In the genomic region with DNA sequence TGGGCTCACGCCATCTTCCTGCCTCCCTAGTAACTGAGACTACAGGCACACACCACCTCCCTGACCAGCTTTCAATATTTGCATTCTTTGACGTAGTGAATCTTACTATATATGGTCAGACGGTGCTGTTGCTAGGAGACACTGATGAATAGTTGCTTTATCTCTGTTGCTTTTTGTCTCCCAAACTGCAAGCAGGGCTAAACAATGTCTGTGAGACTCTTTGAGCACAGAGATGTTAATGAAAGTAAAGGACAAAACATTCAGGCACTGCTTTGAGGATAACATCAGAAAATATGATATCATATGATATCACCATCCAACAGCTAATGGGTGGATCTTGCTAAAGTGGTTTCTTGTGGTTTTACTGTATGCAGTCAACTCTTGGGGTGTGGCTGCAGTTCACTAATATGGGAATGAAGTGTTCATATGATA, we compare ENCODE assay signal across 13 cellular contexts. TPM values are rescaled to one million over a fixed set of nuclear protein-coding genes. Genes with fewer than 3 reads are reported as not detected.
A peak's percentile ranks its signal among the peaks of the same experiment; 100 is the strongest.
DNase-seq lines count a peak whose midpoint lies in the region; ATAC-seq and TF ChIP-seq lines count a peak whose summit lies in the region.
"Had no signal": no experiment of that assay in that cellular context is flagged by ENCODE, and none has a peak within 500 bp of the region (broad histone marks: within the 10 kb centered on the region; RNA-seq: fewer than 3 reads in every experiment).

No MANE protein-coding gene starts in this region.

- dilution Hi-C loops in IMR-90 (cut with HindIII; ENCODE audit: low sequenced_read_pairs, unreplicated experiment): no loop called here

- H3K27me3 ChIP-seq in CD8-positive, alpha-beta memory T cell (ENCODE audit: insufficient read depth, low read length, poor library complexity, severe bottlenecking): no peaks in the 10 kb centered on the region
- H3K27me3 ChIP-seq in IMR-90 (ENCODE audit: control insufficient read depth, insufficient read depth, low read length): peaks cover 6% of the 10 kb centered on the region
- H3K27me3 ChIP-seq: colonic mucosa, neutrophil, SJCRH30, testis had no signal

- TF ChIP-seq CTCF in IMR-90 (conservative IDR thresholded peaks at IDR 0.05; ENCODE audit: low read depth, low read length) (no peak), fibroblast of villous mesenchyme (IDR thresholded peaks at IDR 0.05; ENCODE audit: insufficient read depth, low read depth, low read length) (no peak)
- no peak for TF ChIP-seq CTCF in activated CD8-positive, alpha-beta T cell treated with anti-CD3 and anti-CD28 coated beads for 36 hours (IDR thresholded peaks at IDR 0.05)

- no peak overlapping the region for H2BK120ac ChIP-seq in IMR-90 (ENCODE audit: low read depth, low read length)

- peaks cover 3 to 12% (median 9%) of the 10 kb centered on the region in 5 donors for H3K9me3 Mint-ChIP-seq in CD8-positive, alpha-beta memory T cell
- H3K9me3 Mint-ChIP-seq in activated CD8-positive, alpha-beta T cell treated with anti-CD3 and anti-CD28 coated beads for 36 hours: peaks cover 22% of the 10 kb centered on the region

- H3K79me1 ChIP-seq in IMR-90 (ENCODE audit: low read depth in 1 of 2, low read length in 2 of 2): no peaks in the 10 kb centered on the region

- peaks cover 44% of the 10 kb centered on the region for H3K4me1 ChIP-seq in CD8-positive, alpha-beta memory T cell (ENCODE audit: insufficient read depth, low read length)
- peaks cover 2% of the 10 kb centered on the region; the same call in 1 of the 2 replicates for H3K4me1 ChIP-seq in IMR-90 (ENCODE audit: control insufficient read depth, insufficient read depth, low read length)
- H3K4me1 ChIP-seq: colonic mucosa, SJCRH30, testis had no signal

- no peak overlapping the region for H4K91ac ChIP-seq in IMR-90 (ENCODE audit: insufficient read depth, low read depth, low read length)

- no peak overlapping the region for H2BK5ac ChIP-seq in IMR-90 (ENCODE audit: low read depth, low read length, poor library complexity, severe bottlenecking)

- in situ Hi-C loops in IMR-90 (cut with MboI; ENCODE audit: low sequenced_read_pairs): no loop called here

- no peak overlapping the region for H2AFZ ChIP-seq in IMR-90 (replicated peaks; ENCODE audit: low read length, poor library complexity)

- no TSS peak for BruUV-seq in IMR-90 (replicated peaks; lab: Mats Ljungman, UMichigan)

- H3K4me1 Mint-ChIP-seq in CD8-positive, alpha-beta memory T cell: peaks cover 30 to 48% (median 41%) of the 10 kb centered on the region in 3 donors
- H3K4me1 Mint-ChIP-seq in activated CD8-positive, alpha-beta T cell treated with anti-CD3 and anti-CD28 coated beads for 36 hours (ENCODE audit: low read depth): peaks cover 31% of the 10 kb centered on the region

- H4K8ac ChIP-seq in IMR-90 (ENCODE audit: low read depth in 2 of 2, low read length in 2 of 2): no peak overlapping the region

- no peak overlapping the region for H3K4me2 ChIP-seq in IMR-90 (ENCODE audit: low read depth, low read length)
- H3K4me2 ChIP-seq: smooth muscle cell had no signal

- POLR2A ChIA-PET in CD8-positive, alpha-beta memory T cell (lab: Charles Lee): no interaction called here
- POLR2A ChIA-PET in IMR-90 (lab: Charles Lee; ENCODE audit: unreplicated experiment): no interaction called here
- POLR2A ChIA-PET in activated CD8-positive, alpha-beta T cell treated with anti-CD3 and anti-CD28 coated beads for 36 hours (lab: Charles Lee): interaction anchor here (1.5 kb wide), 1 partner anchor 13 kb away, joined by 3 read pairs; no protein-coding TSS in a partner anchor

- H3K36me3 ChIP-seq in CD8-positive, alpha-beta memory T cell (ENCODE audit: insufficient read depth, low read length): no peaks in the 10 kb centered on the region
- no peaks in the 10 kb centered on the region for H3K36me3 ChIP-seq in IMR-90 (ENCODE audit: control insufficient read depth, insufficient read depth, low read length)
- H3K36me3 ChIP-seq: colonic mucosa, neutrophil, SJCRH30 had no signal

- WGBS in IMR-90 (ENCODE audit: extremely low coverage in 2 of 2, insufficient read length in 1 of 2), 2 experiments: no CpG with 5 or more reads among the region's 3 CpGs

- H3K27ac ChIP-seq in CD8-positive, alpha-beta memory T cell (ENCODE audit: low read depth, low read length): no peak overlapping the region
- H3K27ac ChIP-seq in IMR-90 (ENCODE audit: insufficient read depth, low read length): no peak overlapping the region
- H3K27ac ChIP-seq: colonic mucosa, neutrophil, SJCRH30, testis had no signal

- no peak overlapping the region for H3K9ac ChIP-seq in IMR-90 (ENCODE audit: low read depth, low read length)

- H3K27ac Mint-ChIP-seq in CD8-positive, alpha-beta memory T cell: peak overlapping the region; percentile 2 to 88 (median 63)
- no peak overlapping the region for H3K27ac Mint-ChIP-seq in activated CD8-positive, alpha-beta T cell treated with anti-CD3 and anti-CD28 coated beads for 36 hours
- H3K27ac Mint-ChIP-seq: activated naive CD8-positive, alpha-beta T cell treated with anti-CD3 and anti-CD28 coated beads, Interleukin-2, amount 10 ng/mL, durations not matched to agents 7 days and 5 days had no signal

- no peak overlapping the region for H3K4ac ChIP-seq in IMR-90 (ENCODE audit: low read depth, low read length)

- no peak overlapping the region for H2AK5ac ChIP-seq in IMR-90 (ENCODE audit: low read depth, low read length)

- no peaks in the 10 kb centered on the region for H3K9me3 ChIP-seq in CD8-positive, alpha-beta memory T cell (ENCODE audit: low read length)
- peaks cover 5% of the 10 kb centered on the region for H3K9me3 ChIP-seq in IMR-90 (ENCODE audit: control insufficient read depth, insufficient read depth, low read length)
- H3K9me3 ChIP-seq: colonic mucosa, neutrophil, SJCRH30, testis had no signal

- no peak overlapping the region for H2AK9ac ChIP-seq in IMR-90 (replicated peaks; ENCODE audit: low read depth, low read length, poor library complexity)

- H3K18ac ChIP-seq in IMR-90 (ENCODE audit: low read depth, low read length): no peak overlapping the region

- H2BK15ac ChIP-seq in IMR-90 (ENCODE audit: low read depth, low read length): no peak overlapping the region

- peaks cover 0 to 16% (median 0%) of the 10 kb centered on the region in 3 donors for H3K36me3 Mint-ChIP-seq in CD8-positive, alpha-beta memory T cell
- peaks cover 17% of the 10 kb centered on the region for H3K36me3 Mint-ChIP-seq in activated CD8-positive, alpha-beta T cell treated with anti-CD3 and anti-CD28 coated beads for 36 hours (ENCODE audit: low read depth)

- TF ChIP-seq RAD21 in IMR-90 (IDR thresholded peaks at IDR 0.05; ENCODE audit: low read length): no peak

- no peak overlapping the region for H2BK20ac ChIP-seq in IMR-90 (ENCODE audit: low read depth, low read length)

- H4K20me1 ChIP-seq in IMR-90 (ENCODE audit: insufficient read depth, low read length): no peaks in the 10 kb centered on the region

- peak in 2 of 5 donors; percentile 32 to 50 for DNase-seq in CD8-positive, alpha-beta memory T cell
- DNase-seq in IMR-90 (peak; percentile 9), fibroblast of villous mesenchyme (ENCODE audit: low read depth) (peak; percentile 32), NCI-H2171 (lab: John Stamatoyannopoulos, UW) (no peak), globus pallidus (ENCODE audit: low spot score) (no peak)
- no peak for DNase-seq in activated CD8-positive, alpha-beta T cell treated with anti-CD3 and anti-CD28 coated beads for 36 hours
- DNase-seq: activated naive CD8-positive, alpha-beta T cell treated with anti-CD3 and anti-CD28 coated beads, Interleukin-2, amount 10 ng/mL, durations not matched to agents 7 days and 5 days; colonic mucosa; SJCRH30; testis had no signal

- no peak for TF ChIP-seq POLR2A in IMR-90 (IDR thresholded peaks at IDR 0.05; ENCODE audit: low read depth, low read length)

- ATAC-seq in IMR-90 (ENCODE audit: low read depth) (peak; percentile 37; the same call in 1 of the 2 replicates), HG02970 (IDR thresholded peaks at IDR 0.05; ENCODE audit: low FRiP score, unreplicated experiment) (no peak)
- peak; percentile 24 for ATAC-seq in activated CD8-positive, alpha-beta T cell treated with anti-CD3 and anti-CD28 coated beads for 36 hours

- peaks cover 0 to 5% of the 10 kb centered on the region in 2 donors for H3K27me3 Mint-ChIP-seq in CD8-positive, alpha-beta memory T cell
- no peaks in the 10 kb centered on the region for H3K27me3 Mint-ChIP-seq in activated CD8-positive, alpha-beta T cell treated with anti-CD3 and anti-CD28 coated beads for 36 hours
- H3K27me3 Mint-ChIP-seq: activated naive CD8-positive, alpha-beta T cell treated with anti-CD3 and anti-CD28 coated beads, Interleukin-2, amount 10 ng/mL, durations not matched to agents 7 days and 5 days had no signal

- intact Hi-C loops in IMR-90 (cut with micrococcal nuclease): no loop called here
- intact Hi-C loops in activated CD8-positive, alpha-beta T cell treated with anti-CD3 and anti-CD28 coated beads for 36 hours (cut with micrococcal nuclease): loop anchor here (5.0 kb wide), 1 partner anchor 42 kb away; a partner anchor contains a TSS

- no peak overlapping the region for H3K23ac ChIP-seq in IMR-90 (ENCODE audit: low read depth, low read length)

- no peak overlapping the region for H3K14ac ChIP-seq in IMR-90 (replicated peaks; ENCODE audit: low read depth, low read length)

- H4K5ac ChIP-seq in IMR-90 (ENCODE audit: low read depth, low read length): no peak overlapping the region

- no peak overlapping the region for H3K56ac ChIP-seq in IMR-90 (ENCODE audit: extremely low read depth, insufficient read depth, low read length)

- peak overlapping the region in 2 of 7 donors; percentile 27 to 38 for H3K4me3 Mint-ChIP-seq in CD8-positive, alpha-beta memory T cell
- H3K4me3 Mint-ChIP-seq in activated CD8-positive, alpha-beta T cell treated with anti-CD3 and anti-CD28 coated beads for 36 hours: no peak overlapping the region
- H3K4me3 Mint-ChIP-seq: activated naive CD8-positive, alpha-beta T cell treated with anti-CD3 and anti-CD28 coated beads, Interleukin-2, amount 10 ng/mL, durations not matched to agents 7 days and 5 days had no signal

- no peaks in the 10 kb centered on the region; the same call in 1 of the 2 replicates for H3K9me1 ChIP-seq in IMR-90 (ENCODE audit: insufficient read depth, low read length)

- H3K4me3 ChIP-seq in CD8-positive, alpha-beta memory T cell (ENCODE audit: low read length): no peak overlapping the region
- H3K4me3 ChIP-seq in IMR-90 (ENCODE audit: insufficient read depth, low read depth, low read length): no peak overlapping the region
- H3K4me3 ChIP-seq in fibroblast of villous mesenchyme (ENCODE audit: low read depth, low read length): no peak overlapping the region
- H3K4me3 ChIP-seq: colonic mucosa, SJCRH30, smooth muscle cell, testis had no signal

- CTCF ChIA-PET in CD8-positive, alpha-beta memory T cell (lab: Charles Lee): interaction anchor here (0.7 to 1.5 kb wide), 3 partner anchors 11 to 42 kb away, joined by 3 to 4 read pairs (median 3); no protein-coding TSS in a partner anchor
- CTCF ChIA-PET in IMR-90 (lab: Yijun Ruan, JAX): no interaction called here
- CTCF ChIA-PET in activated CD8-positive, alpha-beta T cell treated with anti-CD3 and anti-CD28 coated beads for 36 hours (lab: Charles Lee): interaction anchor here (1.2 to 1.5 kb wide), 2 partner anchors 17 to 262 kb away, joined by 3 to 4 read pairs; no protein-coding TSS in a partner anchor

RNA-seq across cellular contexts. Expression of a gene that starts 43.0 kb away (rescaled TPM):
- total RNA-seq in CD8-positive, alpha-beta memory T cell: 10 to 100 TPM; 22.7 to 27.8 TPM
- 4.5 TPM for polyA plus RNA-seq in CD8-positive, alpha-beta memory T cell
- total RNA-seq in IMR-90 (2012; rRNA removed) (under 0.01 TPM in 2 replicates), fibroblast of villous mesenchyme (16.4 and 24.8 TPM in 2 replicates)
- 0.14 and 0.34 TPM in 2 replicates for polyA plus RNA-seq in IMR-90 (2012; rRNA removed)
- polyA plus RNA-seq in IMR-90 (2012; cell fraction: cytosol; rRNA removed): 0.24 and 0.29 TPM in 2 replicates
- 0.73 and 0.91 TPM in 2 replicates for polyA plus RNA-seq in IMR-90 (2012; cell fraction: nucleus; rRNA removed; ENCODE audit: low replicate concordance)
- total RNA-seq in activated CD8-positive, alpha-beta T cell treated with anti-CD3 and anti-CD28 coated beads for 36 hours: 10 to 100 TPM; 17.3 to 19.4 TPM

Comparison
In these comparisons a context has a peak if more than half of its experiments do, and no peak if none do; other contexts are left out.
1. DNase-seq: peak in IMR-90 (single experiment) and fibroblast of villous mesenchyme (single experiment); none in activated CD8-positive, alpha-beta T cell treated with anti-CD3 and anti-CD28 coated beads for 36 hours (single experiment), NCI-H2171 (single experiment) and globus pallidus (single experiment).
2. RNA of a gene that starts 43.0 kb away (total RNA-seq): 22.7 to 27.8 TPM in CD8-positive, alpha-beta memory T cell, 17.3 to 19.4 TPM in activated CD8-positive, alpha-beta T cell treated with anti-CD3 and anti-CD28 coated beads for 36 hours and 16.4 to 24.8 TPM in fibroblast of villous mesenchyme; under 0.01 TPM in IMR-90; every median in the first group is over 10 times any median in the second.